22 cellular contexts compared by ENCODE assay signal in the genomic region with DNA sequence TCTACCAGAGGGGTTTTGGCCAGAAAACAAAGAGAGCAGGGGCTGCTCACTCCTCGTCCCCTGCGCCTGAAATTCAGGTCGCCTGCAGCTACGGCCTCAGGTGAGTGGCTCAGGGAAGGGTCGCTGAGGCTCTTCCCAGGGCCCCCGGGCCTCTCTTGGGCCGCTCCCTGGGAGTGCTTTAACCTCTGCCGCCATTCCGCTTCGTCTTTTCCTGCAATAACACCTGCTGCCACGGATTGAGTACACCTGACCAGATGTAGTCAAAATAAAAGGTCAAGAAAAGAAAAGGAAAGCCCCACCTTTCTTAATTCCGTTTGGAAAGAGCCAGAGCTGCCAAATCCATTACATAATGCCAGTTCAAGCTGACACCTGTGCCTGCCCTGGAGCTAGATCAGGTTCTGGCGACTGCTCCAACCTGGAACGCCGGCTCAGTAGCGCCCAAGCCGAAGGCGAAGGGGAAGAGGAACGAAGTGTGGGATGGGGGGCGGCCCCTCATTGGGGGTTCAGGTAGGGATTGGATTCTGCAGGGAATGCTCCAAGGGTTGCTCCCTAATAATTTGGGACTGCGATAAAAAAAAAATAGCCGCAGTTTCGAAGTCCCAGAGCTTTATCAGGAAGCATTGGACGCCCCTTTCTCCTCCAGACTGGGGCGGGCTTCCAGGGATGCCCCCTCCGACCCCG.
DNase-seq lines count a peak whose midpoint lies in the region; ATAC-seq and TF ChIP-seq lines count a peak whose summit lies in the region.
"Had no signal": no experiment of that assay in that cellular context is flagged by ENCODE, and none has a peak within 500 bp of the region (broad histone marks: within the 10 kb centered on the region; RNA-seq: fewer than 3 reads in every experiment).

No MANE protein-coding gene starts in this region.

- no peak for ATAC-seq in GM18858 (IDR thresholded peaks at IDR 0.05; ENCODE audit: unreplicated experiment)
- no peak for ATAC-seq in HG03457 (IDR thresholded peaks at IDR 0.05; ENCODE audit: unreplicated experiment)
- ATAC-seq: activated T-helper 17 cell treated with anti-CD3 and anti-CD28 coated beads, Interleukin-2, amount 50 U/mL, for 72 hours; sciatic nerve; stimulated activated memory B cell treated with anti-CD40 and anti-IgM and Interleukin-4, amounts not matched to agents 10 μg/mL and 1 μg/mL and 100 μg/mL, for 72 hours had no signal

- peaks cover 61% of the 10 kb centered on the region for H3K4me1 Mint-ChIP-seq in brain

- no peak overlapping the region for H3K9ac ChIP-seq in iPS-20b (ENCODE audit: low read depth, low read length)

- H3K27ac ChIP-seq in iPS-20b (ENCODE audit: low read length) = no peak overlapping the region
- H3K27ac ChIP-seq: 22Rv1, pancreas, SJCRH30, tibial nerve, WERI-Rb-1 had no signal

- H3K27me3 ChIP-seq in iPS-20b (ENCODE audit: insufficient read depth, low read length) = peaks cover 100% of the 10 kb centered on the region
- H3K27me3 ChIP-seq: SJCRH30 had no signal

- H3K4me3 ChIP-seq in iPS-20b (ENCODE audit: low read length) = peak overlapping the region; percentile 39; the same call in 1 of the 2 replicates
- H3K4me3 ChIP-seq: pancreas, SJCRH30 had no signal

- H3K4me1 ChIP-seq in iPS-20b (ENCODE audit: insufficient read depth, low read length) = peaks cover 13% of the 10 kb centered on the region
- H3K4me1 ChIP-seq: SJCRH30 had no signal

- peaks cover 63% of the 10 kb centered on the region for H3K27me3 Mint-ChIP-seq in brain

- no peaks in the 10 kb centered on the region for H3K36me3 ChIP-seq in iPS-20b (ENCODE audit: insufficient read depth, low read depth, low read length)
- H3K36me3 ChIP-seq: pancreas, SJCRH30, tibial nerve, WERI-Rb-1 had no signal

- DNase-seq in NCI-H146 (lab: John Stamatoyannopoulos, UW) = peak; percentile 11
- no peak for DNase-seq in NCI-H146 treated with DMSO at 0.1 percent for 48 hours (lab: John Stamatoyannopoulos, UW; ENCODE audit: unreplicated experiment)
- peak; percentile 47 for DNase-seq in superior temporal gyrus (ENCODE audit: extremely low spot score)
- DNase-seq in germinal center (ENCODE audit: low spot score) = no peak
- DNase-seq: activated CD8-positive, alpha-beta memory T cell treated with anti-CD3 and anti-CD28 coated beads for 24 hours; central memory CD4-positive, alpha-beta T cell; COR-L47; effector CD8-positive, alpha-beta T cell; islet precursor cell; NCI-H1417 treated with DMSO at 0.1 percent for 48 hours; pancreas; SJCRH30; WERI-Rb-1 had no signal

- H3K4me3 Mint-ChIP-seq in brain = peak overlapping the region; percentile 88 to 95 (median 94)
- H3K4me3 Mint-ChIP-seq: activated T-helper 17 cell treated with anti-CD3 and anti-CD28 coated beads, Interleukin-2, amount 50 U/mL, for 72 hours; stimulated activated memory B cell treated with anti-CD40 and anti-IgM and Interleukin-4, amounts not matched to agents 10 μg/mL and 1 μg/mL and 100 μg/mL, for 72 hours had no signal

- H3K27ac Mint-ChIP-seq in brain = peak overlapping the region; percentile 73 to 100 (median 99)
- H3K27ac Mint-ChIP-seq: activated T-helper 17 cell treated with anti-CD3 and anti-CD28 coated beads, Interleukin-2, amount 50 U/mL, for 72 hours; stimulated activated memory B cell treated with anti-CD40 and anti-IgM and Interleukin-4, amounts not matched to agents 10 μg/mL and 1 μg/mL and 100 μg/mL, for 72 hours had no signal

- no peak for TF ChIP-seq CTCF in brain (conservative IDR thresholded peaks at IDR 0.05)

- H3K9me3 ChIP-seq in iPS-20b (ENCODE audit: insufficient read depth, low read depth, low read length) = no peaks in the 10 kb centered on the region
- H3K9me3 ChIP-seq: pancreas, SJCRH30, tibial nerve had no signal

- peaks cover 0 to 16% (median 2%) of the 10 kb centered on the region in 5 experiments for H3K9me3 Mint-ChIP-seq in brain

- H3K36me3 Mint-ChIP-seq in brain = peaks cover 4% of the 10 kb centered on the region
- H3K36me3 Mint-ChIP-seq: stimulated activated memory B cell treated with anti-CD40 and anti-IgM and Interleukin-4, amounts not matched to agents 10 μg/mL and 1 μg/mL and 100 μg/mL, for 72 hours had no signal

Comparison
In these comparisons a context has a peak if more than half of its experiments do, and no peak if none do; other contexts are left out.
1. DNase-seq: peak in NCI-H146 (single experiment) and superior temporal gyrus (single experiment); none in NCI-H146 treated with DMSO at 0.1 percent for 48 hours (single experiment) and germinal center (single experiment).